8 cellular contexts compared by ENCODE assay signal in genomic region chrX:151973851-151974335, GRCh38. TPM values are rescaled to one million over a fixed set of nuclear protein-coding genes. Genes with fewer than 3 reads are reported as not detected.
A peak's percentile ranks its signal among the peaks of the same experiment; 100 is the strongest.
DNase-seq lines count a peak whose midpoint lies in the region; TF ChIP-seq lines count a peak whose summit lies in the region.

No MANE protein-coding gene starts in this region.

- peaks cover 13% of the 10 kb centered on the region for H3K4me1 ChIP-seq in vagina

- intact Hi-C loops in dorsolateral prefrontal cortex (cut with DNase I): no loop called here
- intact Hi-C loops in vagina (cut with DNase I): no loop called here

- H3K36me3 Mint-ChIP-seq in activated naive CD8-positive, alpha-beta T cell treated with anti-CD3 and anti-CD28 coated beads for 36 hours: no peaks in the 10 kb centered on the region

- TF ChIP-seq CTCF in dorsolateral prefrontal cortex (IDR thresholded peaks at IDR 0.05 in 54 of 56, conservative IDR thresholded peaks at IDR 0.05 in 2 of 56; ENCODE audit: low read depth in 1 of 56, partially characterized antibody in 56 of 56) (no peak), vagina (IDR thresholded peaks at IDR 0.05) (no peak)

- DNase-seq in NCI-H1417 (lab: John Stamatoyannopoulos, UW) (peak in 2 of 3 experiments; percentile 21 to 35), NCI-H1417 treated with DMSO at 0.1 percent for 48 hours (lab: John Stamatoyannopoulos, UW) (no peak), dorsolateral prefrontal cortex (no peak), lung microvascular endothelial cell (ENCODE audit: low read depth in 2 of 2) (peak; percentile 22 to 37), vagina (ENCODE audit: extremely low spot score in 2 of 2) (no peak), ureter (ENCODE audit: low spot score) (no peak), NCI-H2171 (lab: John Stamatoyannopoulos, UW) (no peak)
- DNase-seq in activated naive CD8-positive, alpha-beta T cell treated with anti-CD3 and anti-CD28 coated beads for 36 hours: no peak

- no peak overlapping the region for H3K4me3 Mint-ChIP-seq in activated naive CD8-positive, alpha-beta T cell treated with anti-CD3 and anti-CD28 coated beads for 36 hours

- H3K4me1 Mint-ChIP-seq in activated naive CD8-positive, alpha-beta T cell treated with anti-CD3 and anti-CD28 coated beads for 36 hours: no peaks in the 10 kb centered on the region

- H3K9me3 ChIP-seq in vagina: no peaks in the 10 kb centered on the region

- H3K4me3 ChIP-seq in dorsolateral prefrontal cortex (peak overlapping the region in 48 of 59 donors; percentile 10 to 57 (median 38)), vagina (peak overlapping the region; percentile 69 to 70)

- H3K27me3 ChIP-seq in dorsolateral prefrontal cortex: peaks cover 0 to 90% (median 55%) of the 10 kb centered on the region in 45 donors
- H3K27me3 ChIP-seq in vagina: no peaks in the 10 kb centered on the region

- no peaks in the 10 kb centered on the region for H3K9me3 Mint-ChIP-seq in activated naive CD8-positive, alpha-beta T cell treated with anti-CD3 and anti-CD28 coated beads for 36 hours

- peaks cover 0 to 8% of the 10 kb centered on the region in 2 donors for H3K36me3 ChIP-seq in vagina

- H3K27ac ChIP-seq in dorsolateral prefrontal cortex (peak overlapping the region in 1 of 59 donors; percentile 12), vagina (peak overlapping the region; percentile 95)

- H3K27ac Mint-ChIP-seq in activated naive CD8-positive, alpha-beta T cell treated with anti-CD3 and anti-CD28 coated beads for 36 hours: no peak overlapping the region

- peaks cover 24% of the 10 kb centered on the region for H3K27me3 Mint-ChIP-seq in activated naive CD8-positive, alpha-beta T cell treated with anti-CD3 and anti-CD28 coated beads for 36 hours

- no peak for TF ChIP-seq POLR2A in vagina (IDR thresholded peaks at IDR 0.05)

RNA-seq across cellular contexts. Expression of gene GABRE, which starts 0.6 kb away (rescaled TPM):
- total RNA-seq in dorsolateral prefrontal cortex (10 to 100 TPM in 32 of 120 experiments, 1 to 10 TPM in 88; 1.8 to 24.4 (median 6.6) TPM), lung microvascular endothelial cell (7.6 and 20.0 TPM in 2 replicates), vagina (176 TPM), ureter (97.8 TPM)
- not detected for total RNA-seq in activated naive CD8-positive, alpha-beta T cell treated with anti-CD3 and anti-CD28 coated beads for 36 hours

Comparison
In these comparisons a context has a peak if more than half of its experiments do, and no peak if none do; other contexts are left out.
1. DNase-seq: peak in NCI-H1417 (2 of 3) and lung microvascular endothelial cell (2 of 2); none in NCI-H1417 treated with DMSO at 0.1 percent for 48 hours (single experiment), dorsolateral prefrontal cortex (0 of 10), vagina (0 of 2), ureter (single experiment), NCI-H2171 (single experiment) and activated naive CD8-positive, alpha-beta T cell treated with anti-CD3 and anti-CD28 coated beads for 36 hours (single experiment).